ENCODE assay signal across 8 cellular contexts in the genomic region with DNA sequence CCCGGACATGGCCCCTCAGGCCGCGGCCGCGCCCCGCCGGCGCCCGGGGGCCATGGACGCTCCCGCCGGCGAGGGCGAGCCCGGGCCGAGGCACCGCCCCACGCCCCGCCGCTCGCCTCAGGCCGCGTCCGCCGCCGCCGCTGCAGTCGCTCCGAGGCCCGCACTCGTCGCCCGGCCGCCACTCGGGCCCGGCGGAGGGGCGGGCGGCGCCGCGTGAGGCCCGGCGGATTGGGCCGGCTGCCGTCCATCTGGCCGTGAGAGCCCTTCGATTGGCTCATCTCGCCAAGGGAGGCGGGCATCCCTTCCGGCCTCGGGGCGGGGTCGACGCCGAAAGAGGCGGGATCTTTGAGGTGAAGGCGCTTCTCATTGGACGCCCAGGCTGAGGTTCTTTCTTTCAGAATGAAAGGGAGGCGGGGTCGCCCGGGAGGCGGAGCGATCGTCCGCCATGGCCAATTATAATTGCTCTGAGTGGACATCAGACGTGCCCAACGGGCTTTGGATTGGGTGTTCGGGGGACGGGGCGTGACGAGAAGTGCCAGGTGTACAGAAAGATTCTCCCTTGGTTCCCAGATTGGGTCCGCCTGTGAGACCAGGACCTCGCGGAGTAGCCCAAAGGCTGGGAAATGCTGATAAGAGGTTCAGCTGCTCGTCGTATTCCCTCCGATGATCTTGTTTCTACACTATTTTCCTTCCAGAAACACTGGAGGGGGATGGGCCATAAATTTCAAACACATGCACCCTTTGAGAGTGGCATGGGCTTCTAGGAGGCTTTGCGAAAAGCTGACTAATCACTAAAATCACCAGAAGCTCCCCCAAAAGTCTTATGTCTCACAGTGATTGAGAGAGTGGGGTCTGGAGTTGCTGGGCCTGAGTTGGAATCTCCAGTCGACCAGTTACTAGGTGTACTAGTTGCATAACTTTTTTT. TPM values are rescaled to one million over a fixed set of nuclear protein-coding genes. Genes with fewer than 3 reads are reported as not detected.
DNase-seq lines count a peak whose midpoint lies in the region; ATAC-seq and TF ChIP-seq lines count a peak whose summit lies in the region.

A gene with protein sequence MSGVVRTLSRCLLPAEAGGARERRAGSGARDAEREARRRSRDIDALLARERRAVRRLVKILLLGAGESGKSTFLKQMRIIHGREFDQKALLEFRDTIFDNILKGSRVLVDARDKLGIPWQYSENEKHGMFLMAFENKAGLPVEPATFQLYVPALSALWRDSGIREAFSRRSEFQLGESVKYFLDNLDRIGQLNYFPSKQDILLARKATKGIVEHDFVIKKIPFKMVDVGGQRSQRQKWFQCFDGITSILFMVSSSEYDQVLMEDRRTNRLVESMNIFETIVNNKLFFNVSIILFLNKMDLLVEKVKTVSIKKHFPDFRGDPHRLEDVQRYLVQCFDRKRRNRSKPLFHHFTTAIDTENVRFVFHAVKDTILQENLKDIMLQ (minus strand): TSS at position 156 of the 925 bp plus-strand sequence. CDS start 147 bp downstream, at position 9.

- POLR2A ChIA-PET in naive thymus-derived CD8-positive, alpha-beta T cell (lab: Charles Lee), result interaction anchor here (0.8 kb wide), 1 partner anchor 14 kb away, joined by 3 read pairs; no protein-coding TSS in a partner anchor

- H4K20me1 ChIP-seq in DND-41 (ENCODE audit: insufficient read depth, low read length) (no peaks in the 10 kb centered on the region), GM23248 (ENCODE audit: insufficient read depth) (0 out of 2 replicates have a peak, but pooled peaks cover 4% of the 10 kb centered on the region)

- H3K9me3 ChIP-seq in DND-41 (ENCODE audit: insufficient read depth, low read length, severe bottlenecking) (no peaks in the 10 kb centered on the region), GM23248 (ENCODE audit: low read depth) (no peaks in the 10 kb centered on the region)

- H3K27ac Mint-ChIP-seq in activated T-helper 1 cell treated with anti-CD3 and anti-CD28 coated beads, Interleukin-12 subunit alpha, Interleukin-12 subunit beta, Interleukin-2, Interleukin-4 antibody, amounts not matched to agents 30 ng/mL and 10 ng/mL and 1 ng/mL, durations not matched to agents 14 hours and 24 hours and 36 hours, result peak within 1 kb of the TSS; percentile 72
- peak within 1 kb of the TSS; percentile 55 to 91 (median 84) for H3K27ac Mint-ChIP-seq in naive thymus-derived CD8-positive, alpha-beta T cell

- DNase-seq in DND-41 (peak; percentile 99), GM23248 (peak; percentile 99), Kasumi-1 (lab: John Stamatoyannopoulos, UW) (peak; percentile 74 to 84), RPMI7951 (ENCODE audit: low read depth) (peak; percentile 99), fibroblast of gingiva (ENCODE audit: low read depth) (peak; percentile 97)
- peak; percentile 99 for DNase-seq in activated T-helper 1 cell treated with anti-CD3 and anti-CD28 coated beads, Interleukin-12 subunit alpha, Interleukin-12 subunit beta, Interleukin-2, Interleukin-4 antibody, amounts not matched to agents 30 ng/mL and 10 ng/mL and 1 ng/mL, durations not matched to agents 14 hours and 24 hours and 36 hours (ENCODE audit: low spot score)
- peak; percentile 91 to 99 (median 98) for DNase-seq in naive thymus-derived CD8-positive, alpha-beta T cell
- peak; percentile 93 to 98 (median 96) for DNase-seq in stimulated activated naive CD4-positive, alpha-beta T cell (lab: John Stamatoyannopoulos, UW)

- no peaks in the 10 kb centered on the region for H3K27me3 Mint-ChIP-seq in activated T-helper 1 cell treated with anti-CD3 and anti-CD28 coated beads, Interleukin-12 subunit alpha, Interleukin-12 subunit beta, Interleukin-2, Interleukin-4 antibody, amounts not matched to agents 30 ng/mL and 10 ng/mL and 1 ng/mL, durations not matched to agents 14 hours and 24 hours and 36 hours (ENCODE audit: insufficient read depth)
- no peaks in the 10 kb centered on the region for H3K27me3 Mint-ChIP-seq in naive thymus-derived CD8-positive, alpha-beta T cell

- no peaks in the 10 kb centered on the region for H3K27me3 ChIP-seq in DND-41 (ENCODE audit: insufficient read depth, low read length, poor library complexity)
- H3K27me3 ChIP-seq in GM23248 (replicated peaks; ENCODE audit: insufficient read depth), result no peaks in the 10 kb centered on the region

- no peak for TF ChIP-seq CTCF in DND-41 (IDR thresholded peaks at IDR 0.05; ENCODE audit: borderline replicate concordance, extremely low read depth, low read length, poor library complexity, severe bottlenecking)

- H3K4me3 ChIP-seq in DND-41 (ENCODE audit: low read depth in 1 of 2, low read length in 2 of 2), result peak within 1 kb of the TSS; percentile 26 to 59; a peak in 3 of 4 replicates
- H3K4me3 ChIP-seq in GM23248, result peak within 1 kb of the TSS; percentile 93

- H3K79me2 ChIP-seq in DND-41 (ENCODE audit: insufficient read depth, low read length) (peaks cover 23% of the 10 kb centered on the region), GM23248 (ENCODE audit: insufficient read depth) (peaks cover 44% of the 10 kb centered on the region)

- 3 to 4% methylated on average over 43 to 53 of the region's 80 CpGs for WGBS in GM23248 (ENCODE audit: low coverage in 1 of 2, low lambda C conversion rate in 2 of 2, missing lambda C conversion rate in 2 of 2), 2 experiments

- H3K4me2 ChIP-seq in DND-41 (ENCODE audit: insufficient read depth, low read length) (peak within 1 kb of the TSS; percentile 70), GM23248 (ENCODE audit: unreplicated experiment) (peak within 1 kb of the TSS; percentile 94)

- peak within 1 kb of the TSS; percentile 90 for H3K4me3 Mint-ChIP-seq in activated T-helper 1 cell treated with anti-CD3 and anti-CD28 coated beads, Interleukin-12 subunit alpha, Interleukin-12 subunit beta, Interleukin-2, Interleukin-4 antibody, amounts not matched to agents 30 ng/mL and 10 ng/mL and 1 ng/mL, durations not matched to agents 14 hours and 24 hours and 36 hours
- H3K4me3 Mint-ChIP-seq in naive thymus-derived CD8-positive, alpha-beta T cell, result peak within 1 kb of the TSS; percentile 79 to 97 (median 92)

- peak; percentile 95 for ATAC-seq in DND-41 (ENCODE audit: insufficient read depth, low read depth)
- ATAC-seq in naive thymus-derived CD8-positive, alpha-beta T cell, result peak; percentile 91 to 93

- H3K27ac ChIP-seq in DND-41 (ENCODE audit: low read length), result peak within 1 kb of the TSS; percentile 62
- no peak within 1 kb of the TSS for H3K27ac ChIP-seq in GM23248

- H3K9me2 ChIP-seq in GM23248 (ENCODE audit: insufficient read depth), result no peaks in the 10 kb centered on the region

- intact Hi-C loops in activated T-helper 1 cell treated with anti-CD3 and anti-CD28 coated beads, Interleukin-12 subunit alpha, Interleukin-12 subunit beta, Interleukin-2, Interleukin-4 antibody, amounts not matched to agents 30 ng/mL and 10 ng/mL and 1 ng/mL, durations not matched to agents 14 hours and 24 hours and 36 hours (cut with micrococcal nuclease), result loop anchor here (1.0 to 10.0 kb wide), 6 partner anchors 19 to 290 kb away; a partner anchor contains a TSS

- peaks cover 21% of the 10 kb centered on the region for H3K36me3 Mint-ChIP-seq in activated T-helper 1 cell treated with anti-CD3 and anti-CD28 coated beads, Interleukin-12 subunit alpha, Interleukin-12 subunit beta, Interleukin-2, Interleukin-4 antibody, amounts not matched to agents 30 ng/mL and 10 ng/mL and 1 ng/mL, durations not matched to agents 14 hours and 24 hours and 36 hours (ENCODE audit: low read depth)
- peaks cover 0 to 5% (median 4%) of the 10 kb centered on the region in 3 donors for H3K36me3 Mint-ChIP-seq in naive thymus-derived CD8-positive, alpha-beta T cell

- H3K4me1 ChIP-seq in DND-41 (ENCODE audit: insufficient read depth, low read length) (peaks cover 38% of the 10 kb centered on the region), GM23248 (ENCODE audit: insufficient read depth) (peaks cover 11% of the 10 kb centered on the region; the same call in 1 of the 2 replicates)

- H3K4me1 Mint-ChIP-seq in activated T-helper 1 cell treated with anti-CD3 and anti-CD28 coated beads, Interleukin-12 subunit alpha, Interleukin-12 subunit beta, Interleukin-2, Interleukin-4 antibody, amounts not matched to agents 30 ng/mL and 10 ng/mL and 1 ng/mL, durations not matched to agents 14 hours and 24 hours and 36 hours (ENCODE audit: low read depth), result peaks cover 31% of the 10 kb centered on the region
- H3K4me1 Mint-ChIP-seq in naive thymus-derived CD8-positive, alpha-beta T cell, result peaks cover 13 to 45% (median 37%) of the 10 kb centered on the region in 4 donors

- peak within 1 kb of the TSS; percentile 95 for H2AFZ ChIP-seq in DND-41 (ENCODE audit: low read depth, low read length)
- H2AFZ ChIP-seq in GM23248, result peak within 1 kb of the TSS; percentile 82

- H3K36me3 ChIP-seq in DND-41 (ENCODE audit: insufficient read depth, low read length), result peaks cover 16% of the 10 kb centered on the region; the same call in 1 of the 2 replicates
- no peaks in the 10 kb centered on the region for H3K36me3 ChIP-seq in GM23248 (ENCODE audit: low read depth)

- H3K9ac ChIP-seq in DND-41 (ENCODE audit: low read depth, low read length), result peak within 1 kb of the TSS; percentile 55
- H3K9ac ChIP-seq in GM23248, result peak within 1 kb of the TSS; percentile 90

- no peaks in the 10 kb centered on the region for H3K9me3 Mint-ChIP-seq in activated T-helper 1 cell treated with anti-CD3 and anti-CD28 coated beads, Interleukin-12 subunit alpha, Interleukin-12 subunit beta, Interleukin-2, Interleukin-4 antibody, amounts not matched to agents 30 ng/mL and 10 ng/mL and 1 ng/mL, durations not matched to agents 14 hours and 24 hours and 36 hours
- no peaks in the 10 kb centered on the region for H3K9me3 Mint-ChIP-seq in naive thymus-derived CD8-positive, alpha-beta T cell

- in situ Hi-C loops in GM23248 (cut with MboI), result no loop called here

- peaks cover 14% of the 10 kb centered on the region; the same call in 1 of the 2 replicates for H3F3A ChIP-seq in GM23248 (ENCODE audit: insufficient read depth)

RNA-seq across cellular contexts. Expression of the gene that starts here (rescaled TPM):
- 13.8 and 24.3 TPM in 2 replicates for total RNA-seq in GM23248 (2014; rRNA removed; shearing (Covaris generic))
- polyA plus RNA-seq in GM23248 (2016; fragmentation: Nextera tagmentation; extraction: Ambion mirVana), result 11.2 and 11.5 TPM in 2 replicates
- total RNA-seq in RPMI7951 (2014; rRNA removed; shearing (Covaris generic)), result 17.8 and 20.8 TPM in 2 replicates
- 36.3 and 36.4 TPM in 2 replicates for total RNA-seq in activated T-helper 1 cell treated with anti-CD3 and anti-CD28 coated beads, Interleukin-12 subunit alpha, Interleukin-12 subunit beta, Interleukin-2, Interleukin-4 antibody, amounts not matched to agents 30 ng/mL and 10 ng/mL and 1 ng/mL, durations not matched to agents 14 hours and 24 hours and 36 hours
- 10 to 100 TPM; 18.7 to 21.4 TPM for total RNA-seq in naive thymus-derived CD8-positive, alpha-beta T cell
- 10 to 100 TPM in 1 of 3 donors, 1 to 10 TPM in 2; 4.6 to 13.7 (median 8.5) TPM for polyA plus RNA-seq in naive thymus-derived CD8-positive, alpha-beta T cell
